1 cellular context compared by ENCODE assay signal in genomic region chr17:42803074-42803883, GRCh38.
TF ChIP-seq lines count a peak whose summit lies in the region.

No MANE protein-coding gene starts in this region.

TF ChIP-seq in HepG2, 621 proteins besides CTCF, POLR2A, EP300 and RAD21 (continued from another document and continues in another):
- TF ChIP-seq, protein P1, sequence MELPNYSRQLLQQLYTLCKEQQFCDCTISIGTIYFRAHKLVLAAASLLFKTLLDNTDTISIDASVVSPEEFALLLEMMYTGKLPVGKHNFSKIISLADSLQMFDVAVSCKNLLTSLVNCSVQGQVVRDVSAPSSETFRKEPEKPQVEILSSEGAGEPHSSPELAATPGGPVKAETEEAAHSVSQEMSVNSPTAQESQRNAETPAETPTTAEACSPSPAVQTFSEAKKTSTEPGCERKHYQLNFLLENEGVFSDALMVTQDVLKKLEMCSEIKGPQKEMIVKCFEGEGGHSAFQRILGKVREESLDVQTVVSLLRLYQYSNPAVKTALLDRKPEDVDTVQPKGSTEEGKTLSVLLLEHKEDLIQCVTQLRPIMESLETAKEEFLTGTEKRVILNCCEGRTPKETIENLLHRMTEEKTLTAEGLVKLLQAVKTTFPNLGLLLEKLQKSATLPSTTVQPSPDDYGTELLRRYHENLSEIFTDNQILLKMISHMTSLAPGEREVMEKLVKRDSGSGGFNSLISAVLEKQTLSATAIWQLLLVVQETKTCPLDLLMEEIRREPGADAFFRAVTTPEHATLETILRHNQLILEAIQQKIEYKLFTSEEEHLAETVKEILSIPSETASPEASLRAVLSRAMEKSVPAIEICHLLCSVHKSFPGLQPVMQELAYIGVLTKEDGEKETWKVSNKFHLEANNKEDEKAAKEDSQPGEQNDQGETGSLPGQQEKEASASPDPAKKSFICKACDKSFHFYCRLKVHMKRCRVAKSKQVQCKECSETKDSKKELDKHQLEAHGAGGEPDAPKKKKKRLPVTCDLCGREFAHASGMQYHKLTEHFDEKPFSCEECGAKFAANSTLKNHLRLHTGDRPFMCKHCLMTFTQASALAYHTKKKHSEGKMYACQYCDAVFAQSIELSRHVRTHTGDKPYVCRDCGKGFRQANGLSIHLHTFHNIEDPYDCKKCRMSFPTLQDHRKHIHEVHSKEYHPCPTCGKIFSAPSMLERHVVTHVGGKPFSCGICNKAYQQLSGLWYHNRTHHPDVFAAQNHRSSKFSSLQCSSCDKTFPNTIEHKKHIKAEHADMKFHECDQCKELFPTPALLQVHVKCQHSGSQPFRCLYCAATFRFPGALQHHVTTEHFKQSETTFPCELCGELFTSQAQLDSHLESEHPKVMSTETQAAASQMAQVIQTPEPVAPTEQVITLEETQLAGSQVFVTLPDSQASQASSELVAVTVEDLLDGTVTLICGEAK (IDR thresholded peaks at IDR 0.05), result no peak
- TF ChIP-seq, protein P1 (CRISPR knock-in tag; IDR thresholded peaks at IDR 0.05), result no peak
- TF ChIP-seq ZNF260 (CRISPR knock-in tag; IDR thresholded peaks at IDR 0.05; ENCODE audit: borderline replicate concordance, low read depth) (no peak), DPF2 (CRISPR knock-in tag; IDR thresholded peaks at IDR 0.05; ENCODE audit: borderline replicate concordance, low read depth) (no peak), AGO1 (IDR thresholded peaks at IDR 0.05; ENCODE audit: low read depth, low read length, poor library complexity, severe bottlenecking) (no peak), YEATS4 (CRISPR knock-in tag; IDR thresholded peaks at IDR 0.05; ENCODE audit: borderline replicate concordance) (no peak; the same call in 1 of the 2 replicates), CAMTA2 (CRISPR knock-in tag; IDR thresholded peaks at IDR 0.05; ENCODE audit: borderline replicate concordance) (no peak), ZBTB7A (CRISPR knock-in tag; IDR thresholded peaks at IDR 0.05) (peak; percentile 91), ZNF674 (CRISPR knock-in tag; IDR thresholded peaks at IDR 0.05; ENCODE audit: low read depth) (no peak), ZZZ3 (CRISPR knock-in tag; IDR thresholded peaks at IDR 0.05; ENCODE audit: borderline replicate concordance) (no peak), GATA4 (IDR thresholded peaks at IDR 0.05; ENCODE audit: borderline replicate concordance, low read depth) (no peak), ZBTB42 (CRISPR knock-in tag; IDR thresholded peaks at IDR 0.05) (no peak), ZNF33A (CRISPR knock-in tag; IDR thresholded peaks at IDR 0.05; ENCODE audit: borderline replicate concordance) (no peak), ETS1 (CRISPR knock-in tag; IDR thresholded peaks at IDR 0.05) (no peak), MED1 (CRISPR knock-in tag; IDR thresholded peaks at IDR 0.05) (peak; percentile 67), BCL3 (CRISPR knock-in tag; IDR thresholded peaks at IDR 0.05) (no peak), MXD1 (CRISPR knock-in tag; IDR thresholded peaks at IDR 0.05) (no peak), HOXA3 (CRISPR knock-in tag; IDR thresholded peaks at IDR 0.05) (peak; percentile 80; the same call in 1 of the 2 replicates), FOSL1 (CRISPR knock-in tag; IDR thresholded peaks at IDR 0.05; ENCODE audit: borderline replicate concordance) (no peak), ZNF615 (CRISPR knock-in tag; IDR thresholded peaks at IDR 0.05; ENCODE audit: borderline replicate concordance) (no peak), MAZ (IDR thresholded peaks at IDR 0.05; ENCODE audit: borderline replicate concordance, low read depth, low read length) (0 out of 2 replicates have a peak, but pooled peaks have one; percentile 6), MAZ (CRISPR knock-in tag; IDR thresholded peaks at IDR 0.05; ENCODE audit: low read depth) (0 out of 2 replicates have a peak, but pooled peaks have one; percentile 40), ZNF749 (CRISPR knock-in tag; IDR thresholded peaks at IDR 0.05; ENCODE audit: borderline replicate concordance) (no peak), KLF12 (CRISPR knock-in tag; IDR thresholded peaks at IDR 0.05; ENCODE audit: borderline replicate concordance) (no peak; the same call in 1 of the 2 replicates), ZNF264 (CRISPR knock-in tag; IDR thresholded peaks at IDR 0.05) (no peak), ZNF207 (IDR thresholded peaks at IDR 0.05; ENCODE audit: borderline replicate concordance) (no peak), ZNF549 (CRISPR knock-in tag; IDR thresholded peaks at IDR 0.05) (no peak), UBTF (CRISPR knock-in tag; IDR thresholded peaks at IDR 0.05) (no peak; the same call in 1 of the 2 replicates), KDM5B (CRISPR knock-in tag; IDR thresholded peaks at IDR 0.05; ENCODE audit: borderline replicate concordance) (no peak), BRCA1 (CRISPR knock-in tag; IDR thresholded peaks at IDR 0.05) (no peak), ZNF251 (CRISPR knock-in tag; IDR thresholded peaks at IDR 0.05) (no peak), ZC3H4 (CRISPR knock-in tag; IDR thresholded peaks at IDR 0.05; ENCODE audit: borderline replicate concordance) (no peak), ZNF577 (CRISPR knock-in tag; IDR thresholded peaks at IDR 0.05; ENCODE audit: borderline replicate concordance, low read depth) (no peak), ZSCAN30 (CRISPR knock-in tag; IDR thresholded peaks at IDR 0.05) (no peak), CBX5 (CRISPR knock-in tag; IDR thresholded peaks at IDR 0.05; ENCODE audit: borderline replicate concordance) (no peak; the same call in 1 of the 2 replicates), XBP1 (CRISPR knock-in tag; IDR thresholded peaks at IDR 0.05) (no peak), LRRFIP1 (CRISPR knock-in tag; conservative IDR thresholded peaks at IDR 0.05) (no peak), MTF2 (CRISPR knock-in tag; IDR thresholded peaks at IDR 0.05; ENCODE audit: borderline replicate concordance) (no peak), HDAC6 (IDR thresholded peaks at IDR 0.05; ENCODE audit: low read depth, low read length) (no peak), WIZ (CRISPR knock-in tag; IDR thresholded peaks at IDR 0.05) (no peak)
- TF ChIP-seq, protein P2, sequence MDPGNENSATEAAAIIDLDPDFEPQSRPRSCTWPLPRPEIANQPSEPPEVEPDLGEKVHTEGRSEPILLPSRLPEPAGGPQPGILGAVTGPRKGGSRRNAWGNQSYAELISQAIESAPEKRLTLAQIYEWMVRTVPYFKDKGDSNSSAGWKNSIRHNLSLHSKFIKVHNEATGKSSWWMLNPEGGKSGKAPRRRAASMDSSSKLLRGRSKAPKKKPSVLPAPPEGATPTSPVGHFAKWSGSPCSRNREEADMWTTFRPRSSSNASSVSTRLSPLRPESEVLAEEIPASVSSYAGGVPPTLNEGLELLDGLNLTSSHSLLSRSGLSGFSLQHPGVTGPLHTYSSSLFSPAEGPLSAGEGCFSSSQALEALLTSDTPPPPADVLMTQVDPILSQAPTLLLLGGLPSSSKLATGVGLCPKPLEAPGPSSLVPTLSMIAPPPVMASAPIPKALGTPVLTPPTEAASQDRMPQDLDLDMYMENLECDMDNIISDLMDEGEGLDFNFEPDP (CRISPR knock-in tag; conservative IDR thresholded peaks at IDR 0.05), result no peak
- TF ChIP-seq, protein P3, sequence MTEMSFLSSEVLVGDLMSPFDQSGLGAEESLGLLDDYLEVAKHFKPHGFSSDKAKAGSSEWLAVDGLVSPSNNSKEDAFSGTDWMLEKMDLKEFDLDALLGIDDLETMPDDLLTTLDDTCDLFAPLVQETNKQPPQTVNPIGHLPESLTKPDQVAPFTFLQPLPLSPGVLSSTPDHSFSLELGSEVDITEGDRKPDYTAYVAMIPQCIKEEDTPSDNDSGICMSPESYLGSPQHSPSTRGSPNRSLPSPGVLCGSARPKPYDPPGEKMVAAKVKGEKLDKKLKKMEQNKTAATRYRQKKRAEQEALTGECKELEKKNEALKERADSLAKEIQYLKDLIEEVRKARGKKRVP (CRISPR knock-in tag; IDR thresholded peaks at IDR 0.05), result no peak
